In genomic region chr19:13004273-13004672, GRCh38 we compare ENCODE assay signal across 1 cellular context.
TF ChIP-seq lines count a peak whose summit lies in the region.

No MANE protein-coding gene starts in this region.

TF ChIP-seq in GM23338, 12 proteins besides CTCF, POLR2A, EP300 and RAD21 (continued from another document):
- TF ChIP-seq EZH2 (IDR thresholded peaks at IDR 0.05; ENCODE audit: low read depth, unreplicated experiment): no peak
- no peak for TF ChIP-seq EZH2phosphoT487 (IDR thresholded peaks at IDR 0.05; ENCODE audit: unreplicated experiment)
- no peak for TF ChIP-seq JUNB (IDR thresholded peaks at IDR 0.05; ENCODE audit: unreplicated experiment)
- TF ChIP-seq, protein P1, sequence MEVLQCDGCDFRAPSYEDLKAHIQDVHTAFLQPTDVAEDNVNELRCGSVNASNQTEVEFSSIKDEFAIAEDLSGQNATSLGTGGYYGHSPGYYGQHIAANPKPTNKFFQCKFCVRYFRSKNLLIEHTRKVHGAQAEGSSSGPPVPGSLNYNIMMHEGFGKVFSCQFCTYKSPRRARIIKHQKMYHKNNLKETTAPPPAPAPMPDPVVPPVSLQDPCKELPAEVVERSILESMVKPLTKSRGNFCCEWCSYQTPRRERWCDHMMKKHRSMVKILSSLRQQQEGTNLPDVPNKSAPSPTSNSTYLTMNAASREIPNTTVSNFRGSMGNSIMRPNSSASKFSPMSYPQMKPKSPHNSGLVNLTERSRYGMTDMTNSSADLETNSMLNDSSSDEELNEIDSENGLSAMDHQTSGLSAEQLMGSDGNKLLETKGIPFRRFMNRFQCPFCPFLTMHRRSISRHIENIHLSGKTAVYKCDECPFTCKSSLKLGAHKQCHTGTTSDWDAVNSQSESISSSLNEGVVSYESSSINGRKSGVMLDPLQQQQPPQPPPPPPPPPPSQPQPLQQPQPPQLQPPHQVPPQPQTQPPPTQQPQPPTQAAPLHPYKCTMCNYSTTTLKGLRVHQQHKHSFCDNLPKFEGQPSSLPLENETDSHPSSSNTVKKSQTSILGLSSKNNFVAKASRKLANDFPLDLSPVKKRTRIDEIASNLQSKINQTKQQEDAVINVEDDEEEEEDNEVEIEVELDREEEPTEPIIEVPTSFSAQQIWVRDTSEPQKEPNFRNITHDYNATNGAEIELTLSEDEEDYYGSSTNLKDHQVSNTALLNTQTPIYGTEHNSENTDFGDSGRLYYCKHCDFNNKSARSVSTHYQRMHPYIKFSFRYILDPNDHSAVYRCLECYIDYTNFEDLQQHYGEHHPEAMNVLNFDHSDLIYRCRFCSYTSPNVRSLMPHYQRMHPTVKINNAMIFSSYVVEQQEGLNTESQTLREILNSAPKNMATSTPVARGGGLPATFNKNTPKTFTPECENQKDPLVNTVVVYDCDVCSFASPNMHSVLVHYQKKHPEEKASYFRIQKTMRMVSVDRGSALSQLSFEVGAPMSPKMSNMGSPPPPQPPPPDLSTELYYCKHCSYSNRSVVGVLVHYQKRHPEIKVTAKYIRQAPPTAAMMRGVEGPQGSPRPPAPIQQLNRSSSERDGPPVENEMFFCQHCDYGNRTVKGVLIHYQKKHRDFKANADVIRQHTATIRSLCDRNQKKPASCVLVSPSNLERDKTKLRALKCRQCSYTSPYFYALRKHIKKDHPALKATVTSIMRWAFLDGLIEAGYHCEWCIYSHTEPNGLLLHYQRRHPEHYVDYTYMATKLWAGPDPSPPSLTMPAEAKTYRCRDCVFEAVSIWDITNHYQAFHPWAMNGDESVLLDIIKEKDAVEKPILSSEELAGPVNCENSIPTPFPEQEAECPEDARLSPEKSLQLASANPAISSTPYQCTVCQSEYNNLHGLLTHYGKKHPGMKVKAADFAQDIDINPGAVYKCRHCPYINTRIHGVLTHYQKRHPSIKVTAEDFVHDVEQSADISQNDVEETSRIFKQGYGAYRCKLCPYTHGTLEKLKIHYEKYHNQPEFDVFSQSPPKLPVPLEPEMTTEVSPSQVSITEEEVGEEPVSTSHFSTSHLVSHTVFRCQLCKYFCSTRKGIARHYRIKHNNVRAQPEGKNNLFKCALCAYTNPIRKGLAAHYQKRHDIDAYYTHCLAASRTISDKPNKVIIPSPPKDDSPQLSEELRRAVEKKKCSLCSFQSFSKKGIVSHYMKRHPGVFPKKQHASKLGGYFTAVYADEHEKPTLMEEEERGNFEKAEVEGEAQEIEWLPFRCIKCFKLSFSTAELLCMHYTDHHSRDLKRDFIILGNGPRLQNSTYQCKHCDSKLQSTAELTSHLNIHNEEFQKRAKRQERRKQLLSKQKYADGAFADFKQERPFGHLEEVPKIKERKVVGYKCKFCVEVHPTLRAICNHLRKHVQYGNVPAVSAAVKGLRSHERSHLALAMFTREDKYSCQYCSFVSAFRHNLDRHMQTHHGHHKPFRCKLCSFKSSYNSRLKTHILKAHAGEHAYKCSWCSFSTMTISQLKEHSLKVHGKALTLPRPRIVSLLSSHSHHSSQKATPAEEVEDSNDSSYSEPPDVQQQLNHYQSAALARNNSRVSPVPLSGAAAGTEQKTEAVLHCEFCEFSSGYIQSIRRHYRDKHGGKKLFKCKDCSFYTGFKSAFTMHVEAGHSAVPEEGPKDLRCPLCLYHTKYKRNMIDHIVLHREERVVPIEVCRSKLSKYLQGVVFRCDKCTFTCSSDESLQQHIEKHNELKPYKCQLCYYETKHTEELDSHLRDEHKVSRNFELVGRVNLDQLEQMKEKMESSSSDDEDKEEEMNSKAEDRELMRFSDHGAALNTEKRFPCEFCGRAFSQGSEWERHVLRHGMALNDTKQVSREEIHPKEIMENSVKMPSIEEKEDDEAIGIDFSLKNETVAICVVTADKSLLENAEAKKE (CRISPR knock-in tag; IDR thresholded peaks at IDR 0.05): no peak
- no peak for TF ChIP-seq CREB1 (CRISPR knock-in tag; IDR thresholded peaks at IDR 0.05; ENCODE audit: low read depth)
